ENCODE assay signal across 1 cellular context in the genomic region with DNA sequence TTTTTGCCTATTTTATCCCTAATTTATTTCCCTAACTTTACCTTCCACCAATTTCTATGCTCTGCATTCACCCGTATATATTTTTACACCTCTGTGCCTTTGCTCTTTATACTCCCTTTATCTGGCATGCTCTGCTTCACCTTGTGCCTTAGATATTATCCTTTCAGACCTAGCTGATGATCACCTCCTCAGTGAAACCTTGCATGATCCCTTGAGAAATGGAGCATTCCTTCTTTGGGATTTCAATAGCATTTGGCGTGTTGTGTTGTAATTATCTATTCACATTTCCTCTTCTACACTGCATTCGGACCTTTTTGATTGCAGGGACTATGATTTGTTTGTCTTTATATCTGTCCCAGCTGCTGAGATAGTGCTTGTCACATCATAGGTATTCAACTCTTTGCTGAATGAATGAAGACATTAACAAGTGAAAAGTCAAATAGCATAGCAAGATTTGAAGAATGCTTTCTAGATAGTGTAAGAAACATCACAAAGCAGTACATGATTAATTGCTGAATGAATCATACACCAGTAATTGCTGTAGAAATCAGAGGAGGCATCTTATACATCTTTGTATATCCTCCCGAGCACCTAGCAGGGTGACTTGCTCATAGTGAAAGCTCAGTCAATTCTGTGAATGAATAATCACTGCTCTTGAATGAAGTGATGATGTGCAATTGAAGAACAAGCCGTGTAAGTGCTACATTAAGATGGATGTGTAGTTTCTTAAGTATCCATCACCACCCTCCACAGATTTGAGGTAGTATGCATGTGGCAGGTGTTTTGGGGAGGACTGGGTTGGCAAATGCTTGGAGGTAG.
TF ChIP-seq lines count a peak whose summit lies in the region.

No MANE protein-coding gene starts in this region.

TF ChIP-seq in GM23338, 12 proteins besides CTCF, POLR2A, EP300 and RAD21 (continued from another document):
- TF ChIP-seq, protein P1, sequence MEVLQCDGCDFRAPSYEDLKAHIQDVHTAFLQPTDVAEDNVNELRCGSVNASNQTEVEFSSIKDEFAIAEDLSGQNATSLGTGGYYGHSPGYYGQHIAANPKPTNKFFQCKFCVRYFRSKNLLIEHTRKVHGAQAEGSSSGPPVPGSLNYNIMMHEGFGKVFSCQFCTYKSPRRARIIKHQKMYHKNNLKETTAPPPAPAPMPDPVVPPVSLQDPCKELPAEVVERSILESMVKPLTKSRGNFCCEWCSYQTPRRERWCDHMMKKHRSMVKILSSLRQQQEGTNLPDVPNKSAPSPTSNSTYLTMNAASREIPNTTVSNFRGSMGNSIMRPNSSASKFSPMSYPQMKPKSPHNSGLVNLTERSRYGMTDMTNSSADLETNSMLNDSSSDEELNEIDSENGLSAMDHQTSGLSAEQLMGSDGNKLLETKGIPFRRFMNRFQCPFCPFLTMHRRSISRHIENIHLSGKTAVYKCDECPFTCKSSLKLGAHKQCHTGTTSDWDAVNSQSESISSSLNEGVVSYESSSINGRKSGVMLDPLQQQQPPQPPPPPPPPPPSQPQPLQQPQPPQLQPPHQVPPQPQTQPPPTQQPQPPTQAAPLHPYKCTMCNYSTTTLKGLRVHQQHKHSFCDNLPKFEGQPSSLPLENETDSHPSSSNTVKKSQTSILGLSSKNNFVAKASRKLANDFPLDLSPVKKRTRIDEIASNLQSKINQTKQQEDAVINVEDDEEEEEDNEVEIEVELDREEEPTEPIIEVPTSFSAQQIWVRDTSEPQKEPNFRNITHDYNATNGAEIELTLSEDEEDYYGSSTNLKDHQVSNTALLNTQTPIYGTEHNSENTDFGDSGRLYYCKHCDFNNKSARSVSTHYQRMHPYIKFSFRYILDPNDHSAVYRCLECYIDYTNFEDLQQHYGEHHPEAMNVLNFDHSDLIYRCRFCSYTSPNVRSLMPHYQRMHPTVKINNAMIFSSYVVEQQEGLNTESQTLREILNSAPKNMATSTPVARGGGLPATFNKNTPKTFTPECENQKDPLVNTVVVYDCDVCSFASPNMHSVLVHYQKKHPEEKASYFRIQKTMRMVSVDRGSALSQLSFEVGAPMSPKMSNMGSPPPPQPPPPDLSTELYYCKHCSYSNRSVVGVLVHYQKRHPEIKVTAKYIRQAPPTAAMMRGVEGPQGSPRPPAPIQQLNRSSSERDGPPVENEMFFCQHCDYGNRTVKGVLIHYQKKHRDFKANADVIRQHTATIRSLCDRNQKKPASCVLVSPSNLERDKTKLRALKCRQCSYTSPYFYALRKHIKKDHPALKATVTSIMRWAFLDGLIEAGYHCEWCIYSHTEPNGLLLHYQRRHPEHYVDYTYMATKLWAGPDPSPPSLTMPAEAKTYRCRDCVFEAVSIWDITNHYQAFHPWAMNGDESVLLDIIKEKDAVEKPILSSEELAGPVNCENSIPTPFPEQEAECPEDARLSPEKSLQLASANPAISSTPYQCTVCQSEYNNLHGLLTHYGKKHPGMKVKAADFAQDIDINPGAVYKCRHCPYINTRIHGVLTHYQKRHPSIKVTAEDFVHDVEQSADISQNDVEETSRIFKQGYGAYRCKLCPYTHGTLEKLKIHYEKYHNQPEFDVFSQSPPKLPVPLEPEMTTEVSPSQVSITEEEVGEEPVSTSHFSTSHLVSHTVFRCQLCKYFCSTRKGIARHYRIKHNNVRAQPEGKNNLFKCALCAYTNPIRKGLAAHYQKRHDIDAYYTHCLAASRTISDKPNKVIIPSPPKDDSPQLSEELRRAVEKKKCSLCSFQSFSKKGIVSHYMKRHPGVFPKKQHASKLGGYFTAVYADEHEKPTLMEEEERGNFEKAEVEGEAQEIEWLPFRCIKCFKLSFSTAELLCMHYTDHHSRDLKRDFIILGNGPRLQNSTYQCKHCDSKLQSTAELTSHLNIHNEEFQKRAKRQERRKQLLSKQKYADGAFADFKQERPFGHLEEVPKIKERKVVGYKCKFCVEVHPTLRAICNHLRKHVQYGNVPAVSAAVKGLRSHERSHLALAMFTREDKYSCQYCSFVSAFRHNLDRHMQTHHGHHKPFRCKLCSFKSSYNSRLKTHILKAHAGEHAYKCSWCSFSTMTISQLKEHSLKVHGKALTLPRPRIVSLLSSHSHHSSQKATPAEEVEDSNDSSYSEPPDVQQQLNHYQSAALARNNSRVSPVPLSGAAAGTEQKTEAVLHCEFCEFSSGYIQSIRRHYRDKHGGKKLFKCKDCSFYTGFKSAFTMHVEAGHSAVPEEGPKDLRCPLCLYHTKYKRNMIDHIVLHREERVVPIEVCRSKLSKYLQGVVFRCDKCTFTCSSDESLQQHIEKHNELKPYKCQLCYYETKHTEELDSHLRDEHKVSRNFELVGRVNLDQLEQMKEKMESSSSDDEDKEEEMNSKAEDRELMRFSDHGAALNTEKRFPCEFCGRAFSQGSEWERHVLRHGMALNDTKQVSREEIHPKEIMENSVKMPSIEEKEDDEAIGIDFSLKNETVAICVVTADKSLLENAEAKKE (CRISPR knock-in tag; IDR thresholded peaks at IDR 0.05), result no peak
